20 cellular contexts compared by ENCODE assay signal in genomic region chr19:30712428-30713151, GRCh38.
"Had no signal": no experiment of that assay in that cellular context is flagged by ENCODE, and none has a peak within 500 bp of the region (broad histone marks: within the 10 kb centered on the region; RNA-seq: fewer than 3 reads in every experiment).

No MANE protein-coding gene starts in this region.

- H3K36me3 ChIP-seq: colonic mucosa, heart left ventricle, right atrium auricular region, stomach, thoracic aorta, transverse colon had no signal

- H3K4me3 ChIP-seq: colonic mucosa, heart left ventricle, right atrium auricular region, stomach, thoracic aorta, transverse colon had no signal

- H3K27me3 ChIP-seq: colonic mucosa, foreskin keratinocyte, right atrium auricular region, transverse colon had no signal

- H3K9me3 Mint-ChIP-seq: endodermal cell, neural crest cell had no signal

- H3K9me3 ChIP-seq: colonic mucosa, heart left ventricle, right atrium auricular region, stomach, thoracic aorta, transverse colon had no signal

- H3K4me1 ChIP-seq: colonic mucosa, foreskin keratinocyte, heart left ventricle, right atrium auricular region, stomach, transverse colon had no signal

- H3K27ac Mint-ChIP-seq: endodermal cell; naive thymus-derived CD4-positive, alpha-beta T cell had no signal

- H3K36me3 Mint-ChIP-seq: naive thymus-derived CD4-positive, alpha-beta T cell had no signal

- ATAC-seq: foreskin keratinocyte; heart left ventricle; naive thymus-derived CD4-positive, alpha-beta T cell had no signal

- H3K27ac ChIP-seq: colonic mucosa, foreskin keratinocyte, heart left ventricle, right atrium auricular region, stomach, thoracic aorta, transverse colon had no signal

- H3K4me1 Mint-ChIP-seq: naive thymus-derived CD4-positive, alpha-beta T cell had no signal

- H3K4me3 Mint-ChIP-seq: endodermal cell; naive thymus-derived CD4-positive, alpha-beta T cell; neural crest cell had no signal

- DNase-seq: colonic mucosa; dermis blood vessel endothelial cell; endodermal cell; erythroblast; foreskin keratinocyte; heart left ventricle; hippocampal formation; kidney glomerular epithelial cell; mesendoderm; naive thymus-derived CD4-positive, alpha-beta T cell; posterior cingulate gyrus; small intestine; stimulated activated CD4-positive, alpha-beta T cell treated with anti-CD3 and anti-CD28 coated beads, Interleukin-12 subunit alpha, Interleukin-12 subunit beta, amount 100 ng/mL, for 4 hours; stimulated activated naive CD4-positive, alpha-beta T cell; stomach; substantia nigra; transverse colon had no signal
